Comparison of ENCODE assay signal across 8 cellular contexts in genomic region chr2:3535794-3536681, GRCh38. TPM values are rescaled to one million over a fixed set of nuclear protein-coding genes. Genes with fewer than 3 reads are reported as not detected.
DNase-seq lines count a peak whose midpoint lies in the region; ATAC-seq, FAIRE-seq and TF ChIP-seq lines count a peak whose summit lies in the region.

No MANE protein-coding gene starts in this region.

- H3K4me3 Mint-ChIP-seq in IgD-negative memory B cell = peak overlapping the region; percentile 36 to 83 (median 66)

- H3K36me3 ChIP-seq in skeletal muscle tissue (ENCODE audit: control insufficient read depth in 3 of 3, insufficient read depth in 3 of 3, low read length in 3 of 3) = peaks cover 7 to 16% (median 13%) of the 10 kb centered on the region in 3 donors

- peaks cover 0 to 7% (median 6%) of the 10 kb centered on the region in 3 donors for H3K4me1 Mint-ChIP-seq in IgD-negative memory B cell

- H3K27ac Mint-ChIP-seq in IgD-negative memory B cell = peak overlapping the region in 1 of 3 donors; percentile 31

- H3K4me3 ChIP-seq in astrocyte of the spinal cord (ENCODE audit: low read depth, low read length) = peak overlapping the region; percentile 33
- peak overlapping the region; percentile 66 to 70 (median 69) for H3K4me3 ChIP-seq in skeletal muscle tissue (ENCODE audit: low read length in 3 of 3)

- TF ChIP-seq CTCF in astrocyte of the spinal cord (IDR thresholded peaks at IDR 0.05; ENCODE audit: low read depth, low read length) = peak; percentile 34

- DNase-seq in astrocyte of the spinal cord (ENCODE audit: low read depth, low spot score) = peak; percentile 95
- peak; percentile 44 for DNase-seq in inferior parietal cortex (ENCODE audit: extremely low spot score)
- DNase-seq in stimulated activated CD4-positive, alpha-beta T cell treated with anti-CD3 and anti-CD28 coated beads, Interleukin-15, amount 100 ng/mL, for 24 hours = no peak
- DNase-seq in stimulated activated CD4-positive, alpha-beta T cell treated with anti-CD3 and anti-CD28 coated beads, Interleukin-4, amount 100 ng/mL, for 4 hours = no peak

- H3K27me3 ChIP-seq in skeletal muscle tissue (ENCODE audit: control insufficient read depth in 3 of 3, insufficient read depth in 3 of 3, low read length in 3 of 3) = no peaks in the 10 kb centered on the region

- H3K9me3 ChIP-seq in skeletal muscle tissue (ENCODE audit: control insufficient read depth in 3 of 3, low read length in 3 of 3) = no peaks in the 10 kb centered on the region

- H3K9me3 Mint-ChIP-seq in IgD-negative memory B cell = no peaks in the 10 kb centered on the region

- peak overlapping the region; percentile 89 for H3K27ac ChIP-seq in skeletal muscle tissue (ENCODE audit: low read depth, low read length)

- in situ Hi-C loops in astrocyte of the spinal cord (cut with HindIII; ENCODE audit: low sequenced_read_pairs) = no loop called here

- H3K36me3 Mint-ChIP-seq in IgD-negative memory B cell = no peaks in the 10 kb centered on the region

- FAIRE-seq in G401.6 (lab: Jason Lieb, UNC) = peak; percentile 95

- peaks cover 6 to 13% (median 13%) of the 10 kb centered on the region in 3 donors for H3K4me1 ChIP-seq in skeletal muscle tissue (ENCODE audit: control insufficient read depth in 3 of 3, insufficient read depth in 3 of 3, low read length in 3 of 3)

- peak overlapping the region; percentile 78 to 85 (median 83) for H3K9ac ChIP-seq in skeletal muscle tissue (ENCODE audit: low read depth in 1 of 3, low read length in 3 of 3)

- ATAC-seq in HG03280 (IDR thresholded peaks at IDR 0.05; ENCODE audit: unreplicated experiment) = no peak

- no peaks in the 10 kb centered on the region for H3K27me3 Mint-ChIP-seq in IgD-negative memory B cell

RNA-seq across cellular contexts. Expression of gene ADI1, which starts 16.7 kb away (rescaled TPM):
- 38.2 TPM for polyA plus RNA-seq in IgD-negative memory B cell
- 38.1 TPM for total RNA-seq in skeletal muscle tissue

RNA-seq across cellular contexts. Expression of gene RNASEH1, which starts 22.1 kb away (rescaled TPM):
- 35.2 TPM for polyA plus RNA-seq in IgD-negative memory B cell
- 14.6 TPM for total RNA-seq in skeletal muscle tissue

RNA-seq across cellular contexts. Expression of gene RPS7, which starts 39.0 kb away (rescaled TPM):
- 1,418 TPM for polyA plus RNA-seq in IgD-negative memory B cell
- total RNA-seq in skeletal muscle tissue = 2,490 TPM

RNA-seq across cellular contexts. Expression of gene COLEC11, which starts 58.9 kb away (rescaled TPM):
- not detected for polyA plus RNA-seq in IgD-negative memory B cell
- not detected for total RNA-seq in skeletal muscle tissue

Comparison
In these comparisons a context has a peak if more than half of its experiments do, and no peak if none do; other contexts are left out.
1. DNase-seq: peak in astrocyte of the spinal cord (single experiment) and inferior parietal cortex (single experiment); none in stimulated activated CD4-positive, alpha-beta T cell treated with anti-CD3 and anti-CD28 coated beads, Interleukin-15, amount 100 ng/mL, for 24 hours (single experiment) and stimulated activated CD4-positive, alpha-beta T cell treated with anti-CD3 and anti-CD28 coated beads, Interleukin-4, amount 100 ng/mL, for 4 hours (0 of 2).